Comparison of ENCODE assay signal across 8 cellular contexts in genomic region chr6:159038914-159039884, GRCh38. TPM values are rescaled to one million over a fixed set of nuclear protein-coding genes. Genes with fewer than 3 reads are reported as not detected.
DNase-seq lines count a peak whose midpoint lies in the region; ATAC-seq and TF ChIP-seq lines count a peak whose summit lies in the region.

No MANE protein-coding gene starts in this region.

- no peak for TF ChIP-seq CTCF in CD14-positive monocyte (IDR thresholded peaks at IDR 0.05)
- no peak for TF ChIP-seq CTCF in heart left ventricle (IDR thresholded peaks at IDR 0.05)
- TF ChIP-seq CTCF in upper lobe of right lung (IDR thresholded peaks at IDR 0.05), result no peak
- TF ChIP-seq CTCF in Calu3 (IDR thresholded peaks at IDR 0.05; ENCODE audit: unreplicated experiment), result no peak

- H3K4me1 Mint-ChIP-seq in CD14-positive monocyte, result peaks cover 73% of the 10 kb centered on the region
- peaks cover 69 to 79% (median 73%) of the 10 kb centered on the region in 3 donors for H3K4me1 Mint-ChIP-seq in T-cell
- H3K4me1 Mint-ChIP-seq in Calu3 (ENCODE audit: low read depth, unreplicated experiment), result peaks cover 20% of the 10 kb centered on the region

- intact Hi-C loops in CD14-positive monocyte (cut with micrococcal nuclease), result loop anchor here in 1 of 2 donors (5.0 kb wide), 1 partner anchor 37 kb away; the partner anchor contains the start of gene RSPH3
- intact Hi-C loops in heart left ventricle (cut with DNase I), result no loop called here
- intact Hi-C loops in upper lobe of right lung (cut with DNase I), result no loop called here
- intact Hi-C loops in Calu3 (cut with micrococcal nuclease; ENCODE audit: unreplicated experiment), result no loop called here

- H3K9me3 Mint-ChIP-seq in CD14-positive monocyte (peaks cover 0 to 3% (median 0%) of the 10 kb centered on the region in 7 donors), T-cell (no peaks in the 10 kb centered on the region), Calu3 (ENCODE audit: low read depth, unreplicated experiment) (no peaks in the 10 kb centered on the region)

- H3K36me3 ChIP-seq in heart left ventricle (peaks cover 0 to 66% (median 0%) of the 10 kb centered on the region in 9 donors), upper lobe of right lung (peaks cover 45% of the 10 kb centered on the region)

- H3K9me3 ChIP-seq in heart left ventricle, result no peaks in the 10 kb centered on the region
- no peaks in the 10 kb centered on the region for H3K9me3 ChIP-seq in upper lobe of right lung

- H3K27ac ChIP-seq in heart left ventricle (peak overlapping the region in 2 of 12 donors; percentile 18 to 90), upper lobe of right lung (peak overlapping the region; percentile 63)

- H3K4me1 ChIP-seq in heart left ventricle, result peaks cover 0 to 73% (median 7%) of the 10 kb centered on the region in 12 donors
- H3K4me1 ChIP-seq in upper lobe of right lung, result peaks cover 29% of the 10 kb centered on the region

- BruUV-seq in Calu3 (replicated peaks; lab: Mats Ljungman, UMichigan), result no TSS peak

- peak overlapping the region; percentile 100 for H3K27ac Mint-ChIP-seq in CD14-positive monocyte
- peak overlapping the region; percentile 98 for H3K27ac Mint-ChIP-seq in T-cell
- H3K27ac Mint-ChIP-seq in Calu3 (ENCODE audit: unreplicated experiment), result no peak overlapping the region

- peak; percentile 71 for DNase-seq in CD14-positive monocyte (ENCODE audit: low spot score)
- DNase-seq in GM19238 (ENCODE audit: insufficient read length, low spot score), result peak; percentile 38
- peak in 4 of 34 experiments; percentile 15 to 43 (median 28) for DNase-seq in T-cell
- DNase-seq in heart left ventricle, result no peak
- no peak for DNase-seq in upper lobe of right lung
- DNase-seq in GOT3 (lab: John Stamatoyannopoulos, UW), result no peak
- no peak for DNase-seq in Calu3

- peaks cover 77 to 92% of the 10 kb centered on the region in 2 donors for H3K36me3 Mint-ChIP-seq in CD14-positive monocyte
- peaks cover 80% of the 10 kb centered on the region for H3K36me3 Mint-ChIP-seq in T-cell
- H3K36me3 Mint-ChIP-seq in Calu3 (ENCODE audit: insufficient read depth, unreplicated experiment), result peaks cover 4% of the 10 kb centered on the region

- no peaks in the 10 kb centered on the region for H3K27me3 ChIP-seq in heart left ventricle
- no peaks in the 10 kb centered on the region for H3K27me3 ChIP-seq in upper lobe of right lung

- H3K27me3 Mint-ChIP-seq in CD14-positive monocyte (ENCODE audit: low read depth in 3 of 3), result peaks cover 0 to 2% (median 2%) of the 10 kb centered on the region in 3 donors
- no peaks in the 10 kb centered on the region for H3K27me3 Mint-ChIP-seq in T-cell
- no peaks in the 10 kb centered on the region for H3K27me3 Mint-ChIP-seq in Calu3 (ENCODE audit: unreplicated experiment)

- H3K4me3 Mint-ChIP-seq in CD14-positive monocyte (peak overlapping the region; percentile 81 to 96), T-cell (peak overlapping the region; percentile 96 to 98 (median 96)), Calu3 (ENCODE audit: low read depth, unreplicated experiment) (no peak overlapping the region)

- POLR2A ChIA-PET in T-cell (lab: Charles Lee), result interaction anchor here (0.5 to 1.6 kb wide), 18 partner anchors 9 to 458 kb away, joined by 3 to 14 read pairs (median 4); partner anchors contain the start of gene SYTL3 (in 1 of the 2)

- H3K4me3 ChIP-seq in heart left ventricle (peak overlapping the region in 1 of 12 donors; percentile 36), upper lobe of right lung (no peak overlapping the region)

- ATAC-seq in HG03135 (IDR thresholded peaks at IDR 0.05; ENCODE audit: unreplicated experiment) (peak; percentile 78), T-cell (replicated peaks in 1 of 4) (no peak), heart left ventricle (peak in 3 of 4 donors; percentile 36 to 76 (median 50)), upper lobe of right lung (peak; percentile 69)

- CTCF ChIA-PET in T-cell (lab: Charles Lee) (interaction anchor here (0.8 to 2.7 kb wide), 12 partner anchors 23 to 169 kb away, joined by 3 to 26 read pairs (median 4); no protein-coding TSS in a partner anchor), Calu3 (lab: Charles Lee) (no interaction called here)

- TF ChIP-seq POLR2A in heart left ventricle (IDR thresholded peaks at IDR 0.05), result no peak

- WGBS in heart left ventricle, 4 donors, result 76 to 89% (median 87%) methylated on average over 8 of the region's 8 CpGs

RNA-seq across cellular contexts. Expression of gene TAGAP, which starts 5.6 kb away (rescaled TPM):
- polyA plus RNA-seq in CD14-positive monocyte (10 to 100 TPM; 51.9 to 59.1 TPM), heart left ventricle (under 1 TPM; 0.23 to 0.32 TPM)
- total RNA-seq in T-cell (100 to 1,000 TPM; 110 to 224 (median 128) TPM), heart left ventricle (1 to 10 TPM in 6 of 9 donors, under 1 TPM in 3; 0.51 to 9.3 (median 1.4) TPM), upper lobe of right lung (12.9 TPM), Calu3 (2022) (0.17 and 0.64 TPM in 2 replicates)

RNA-seq across cellular contexts. Expression of gene RSPH3, which starts 39.2 kb away (rescaled TPM):
- polyA plus RNA-seq in CD14-positive monocyte (1 to 10 TPM; 4.6 to 9.6 TPM), heart left ventricle (1 to 10 TPM; 3.4 to 7.6 TPM)
- total RNA-seq in T-cell (1 to 10 TPM; 1.5 to 2.6 (median 2.1) TPM), heart left ventricle (10 to 100 TPM in 4 of 9 donors, 1 to 10 TPM in 5; 6.2 to 13.2 (median 9.6) TPM), upper lobe of right lung (17.2 TPM), Calu3 (2022) (12.5 and 14.6 TPM in 2 replicates)

Comparison
In these comparisons a context has a peak if more than half of its experiments do, and no peak if none do; other contexts are left out.
1. DNase-seq: peak in CD14-positive monocyte (single experiment) and GM19238 (single experiment); none in heart left ventricle (0 of 5), upper lobe of right lung (single experiment), GOT3 (single experiment) and Calu3 (single experiment).
2. ATAC-seq: peak in HG03135 (single experiment), heart left ventricle (3 of 4) and upper lobe of right lung (single experiment); none in T-cell (0 of 4).